1 cellular context compared by ENCODE assay signal in the genomic region with DNA sequence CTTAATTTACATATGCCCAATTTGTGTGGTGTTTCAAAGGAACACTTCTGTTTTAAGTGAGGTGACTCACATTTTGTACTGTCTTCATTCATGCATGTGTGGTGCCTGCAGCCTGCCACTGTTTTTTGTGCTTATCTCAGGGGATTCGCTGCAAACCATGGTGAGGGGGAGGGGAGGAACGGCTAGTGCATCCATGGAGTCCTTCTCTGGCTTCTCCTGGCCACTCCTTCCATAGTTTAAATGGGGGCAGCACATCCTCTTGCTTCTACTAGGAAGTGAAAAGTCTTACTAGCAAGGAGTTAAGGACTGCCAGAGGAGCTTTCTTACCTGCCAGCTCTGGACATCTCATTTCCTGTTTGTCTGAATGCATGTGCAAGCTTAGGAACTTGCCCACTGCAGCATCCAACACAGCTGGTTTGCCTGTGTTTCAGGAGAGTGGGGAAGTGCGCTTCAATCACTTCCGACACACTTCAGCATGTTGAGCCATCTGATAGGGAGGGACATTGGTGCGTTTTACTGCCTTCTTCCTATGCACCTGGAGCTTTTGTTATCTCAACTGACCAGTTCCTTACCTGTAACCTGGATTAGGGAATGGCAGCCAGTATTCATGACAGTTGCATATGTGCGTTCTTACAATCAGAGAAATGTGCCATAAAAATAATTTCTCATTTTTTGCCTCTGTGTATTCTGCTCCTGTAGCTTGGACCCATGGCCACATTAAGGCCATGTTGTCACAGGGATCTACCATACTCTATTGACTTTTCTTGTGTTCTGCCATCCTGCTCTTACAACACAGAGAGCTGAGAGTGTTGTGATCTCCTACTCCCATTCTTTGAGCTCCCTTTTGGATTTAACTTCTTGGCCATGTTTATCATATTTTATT.
TF ChIP-seq lines count a peak whose summit lies in the region.

No MANE protein-coding gene starts in this region.

TF ChIP-seq in K562, 482 proteins besides CTCF, POLR2A, EP300 and RAD21 (continued from another document and continues in another):
- TF ChIP-seq REST (CRISPR knock-in tag; IDR thresholded peaks at IDR 0.05; ENCODE audit: low read depth) (no peak), MBD1 (CRISPR knock-in tag; IDR thresholded peaks at IDR 0.05) (no peak), ZNF318 (IDR thresholded peaks at IDR 0.05; ENCODE audit: borderline replicate concordance in 1 of 2, low read depth in 1 of 2) (no peak), TAL1 (IDR thresholded peaks at IDR 0.05) (peak; percentile 62; the same call in 1 of the 2 replicates), ILF3 (IDR thresholded peaks at IDR 0.05; ENCODE audit: borderline replicate concordance) (no peak), ZEB2 (IDR thresholded peaks at IDR 0.05) (peak; percentile 92), HOXB6 (CRISPR knock-in tag; IDR thresholded peaks at IDR 0.05; ENCODE audit: borderline replicate concordance) (no peak), ZC3H4 (CRISPR knock-in tag; IDR thresholded peaks at IDR 0.05; ENCODE audit: borderline replicate concordance) (no peak), GATAD2B (IDR thresholded peaks at IDR 0.05; ENCODE audit: borderline replicate concordance) (no peak), ZNF121 (CRISPR knock-in tag; conservative IDR thresholded peaks at IDR 0.05) (no peak), MTA3 (IDR thresholded peaks at IDR 0.05; ENCODE audit: borderline replicate concordance) (peak; percentile 56), LARP7 (IDR thresholded peaks at IDR 0.05) (no peak), ZNF583 (CRISPR knock-in tag; IDR thresholded peaks at IDR 0.05) (no peak), CBX1 (IDR thresholded peaks at IDR 0.05; ENCODE audit: low read depth) (no peak), ZNF584 (CRISPR knock-in tag; IDR thresholded peaks at IDR 0.05; ENCODE audit: low read depth) (0 out of 2 replicates have a peak, but pooled peaks have one; percentile 11), ZNF696 (CRISPR knock-in tag; conservative IDR thresholded peaks at IDR 0.05) (no peak), SP2 (IDR thresholded peaks at IDR 0.05; ENCODE audit: extremely low read depth, low read depth, low read length, poor library complexity, severe bottlenecking) (no peak), FOXP1 (CRISPR knock-in tag; IDR thresholded peaks at IDR 0.05) (no peak), FOXA3 (CRISPR knock-in tag; conservative IDR thresholded peaks at IDR 0.05 in 1 of 2, IDR thresholded peaks at IDR 0.05 in 1 of 2) (no peak), FOXK1 (CRISPR knock-in tag; IDR thresholded peaks at IDR 0.05; ENCODE audit: borderline replicate concordance) (no peak)
- TF ChIP-seq, protein P1, sequence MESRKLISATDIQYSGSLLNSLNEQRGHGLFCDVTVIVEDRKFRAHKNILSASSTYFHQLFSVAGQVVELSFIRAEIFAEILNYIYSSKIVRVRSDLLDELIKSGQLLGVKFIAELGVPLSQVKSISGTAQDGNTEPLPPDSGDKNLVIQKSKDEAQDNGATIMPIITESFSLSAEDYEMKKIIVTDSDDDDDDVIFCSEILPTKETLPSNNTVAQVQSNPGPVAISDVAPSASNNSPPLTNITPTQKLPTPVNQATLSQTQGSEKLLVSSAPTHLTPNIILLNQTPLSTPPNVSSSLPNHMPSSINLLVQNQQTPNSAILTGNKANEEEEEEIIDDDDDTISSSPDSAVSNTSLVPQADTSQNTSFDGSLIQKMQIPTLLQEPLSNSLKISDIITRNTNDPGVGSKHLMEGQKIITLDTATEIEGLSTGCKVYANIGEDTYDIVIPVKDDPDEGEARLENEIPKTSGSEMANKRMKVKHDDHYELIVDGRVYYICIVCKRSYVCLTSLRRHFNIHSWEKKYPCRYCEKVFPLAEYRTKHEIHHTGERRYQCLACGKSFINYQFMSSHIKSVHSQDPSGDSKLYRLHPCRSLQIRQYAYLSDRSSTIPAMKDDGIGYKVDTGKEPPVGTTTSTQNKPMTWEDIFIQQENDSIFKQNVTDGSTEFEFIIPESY (CRISPR knock-in tag; IDR thresholded peaks at IDR 0.05) = no peak
- TF ChIP-seq, protein P2, sequence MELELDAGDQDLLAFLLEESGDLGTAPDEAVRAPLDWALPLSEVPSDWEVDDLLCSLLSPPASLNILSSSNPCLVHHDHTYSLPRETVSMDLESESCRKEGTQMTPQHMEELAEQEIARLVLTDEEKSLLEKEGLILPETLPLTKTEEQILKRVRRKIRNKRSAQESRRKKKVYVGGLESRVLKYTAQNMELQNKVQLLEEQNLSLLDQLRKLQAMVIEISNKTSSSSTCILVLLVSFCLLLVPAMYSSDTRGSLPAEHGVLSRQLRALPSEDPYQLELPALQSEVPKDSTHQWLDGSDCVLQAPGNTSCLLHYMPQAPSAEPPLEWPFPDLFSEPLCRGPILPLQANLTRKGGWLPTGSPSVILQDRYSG (tag; conservative IDR thresholded peaks at IDR 0.05; ENCODE audit: low read depth) = 0 out of 2 replicates have a peak, but pooled peaks have one; percentile 39
- TF ChIP-seq, protein P3, sequence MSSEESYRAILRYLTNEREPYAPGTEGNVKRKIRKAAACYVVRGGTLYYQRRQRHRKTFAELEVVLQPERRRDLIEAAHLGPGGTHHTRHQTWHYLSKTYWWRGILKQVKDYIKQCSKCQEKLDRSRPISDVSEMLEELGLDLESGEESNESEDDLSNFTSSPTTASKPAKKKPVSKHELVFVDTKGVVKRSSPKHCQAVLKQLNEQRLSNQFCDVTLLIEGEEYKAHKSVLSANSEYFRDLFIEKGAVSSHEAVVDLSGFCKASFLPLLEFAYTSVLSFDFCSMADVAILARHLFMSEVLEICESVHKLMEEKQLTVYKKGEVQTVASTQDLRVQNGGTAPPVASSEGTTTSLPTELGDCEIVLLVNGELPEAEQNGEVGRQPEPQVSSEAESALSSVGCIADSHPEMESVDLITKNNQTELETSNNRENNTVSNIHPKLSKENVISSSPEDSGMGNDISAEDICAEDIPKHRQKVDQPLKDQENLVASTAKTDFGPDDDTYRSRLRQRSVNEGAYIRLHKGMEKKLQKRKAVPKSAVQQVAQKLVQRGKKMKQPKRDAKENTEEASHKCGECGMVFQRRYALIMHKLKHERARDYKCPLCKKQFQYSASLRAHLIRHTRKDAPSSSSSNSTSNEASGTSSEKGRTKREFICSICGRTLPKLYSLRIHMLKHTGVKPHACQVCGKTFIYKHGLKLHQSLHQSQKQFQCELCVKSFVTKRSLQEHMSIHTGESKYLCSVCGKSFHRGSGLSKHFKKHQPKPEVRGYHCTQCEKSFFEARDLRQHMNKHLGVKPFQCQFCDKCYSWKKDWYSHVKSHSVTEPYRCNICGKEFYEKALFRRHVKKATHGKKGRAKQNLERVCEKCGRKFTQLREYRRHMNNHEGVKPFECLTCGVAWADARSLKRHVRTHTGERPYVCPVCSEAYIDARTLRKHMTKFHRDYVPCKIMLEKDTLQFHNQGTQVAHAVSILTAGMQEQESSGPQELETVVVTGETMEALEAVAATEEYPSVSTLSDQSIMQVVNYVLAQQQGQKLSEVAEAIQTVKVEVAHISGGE (CRISPR knock-in tag; IDR thresholded peaks at IDR 0.05) = no peak
- TF ChIP-seq, protein P4, sequence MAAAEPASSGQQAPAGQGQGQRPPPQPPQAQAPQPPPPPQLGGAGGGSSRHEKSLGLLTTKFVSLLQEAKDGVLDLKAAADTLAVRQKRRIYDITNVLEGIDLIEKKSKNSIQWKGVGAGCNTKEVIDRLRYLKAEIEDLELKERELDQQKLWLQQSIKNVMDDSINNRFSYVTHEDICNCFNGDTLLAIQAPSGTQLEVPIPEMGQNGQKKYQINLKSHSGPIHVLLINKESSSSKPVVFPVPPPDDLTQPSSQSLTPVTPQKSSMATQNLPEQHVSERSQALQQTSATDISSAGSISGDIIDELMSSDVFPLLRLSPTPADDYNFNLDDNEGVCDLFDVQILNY (CRISPR knock-in tag; IDR thresholded peaks at IDR 0.05) = no peak
- TF ChIP-seq, protein P5, sequence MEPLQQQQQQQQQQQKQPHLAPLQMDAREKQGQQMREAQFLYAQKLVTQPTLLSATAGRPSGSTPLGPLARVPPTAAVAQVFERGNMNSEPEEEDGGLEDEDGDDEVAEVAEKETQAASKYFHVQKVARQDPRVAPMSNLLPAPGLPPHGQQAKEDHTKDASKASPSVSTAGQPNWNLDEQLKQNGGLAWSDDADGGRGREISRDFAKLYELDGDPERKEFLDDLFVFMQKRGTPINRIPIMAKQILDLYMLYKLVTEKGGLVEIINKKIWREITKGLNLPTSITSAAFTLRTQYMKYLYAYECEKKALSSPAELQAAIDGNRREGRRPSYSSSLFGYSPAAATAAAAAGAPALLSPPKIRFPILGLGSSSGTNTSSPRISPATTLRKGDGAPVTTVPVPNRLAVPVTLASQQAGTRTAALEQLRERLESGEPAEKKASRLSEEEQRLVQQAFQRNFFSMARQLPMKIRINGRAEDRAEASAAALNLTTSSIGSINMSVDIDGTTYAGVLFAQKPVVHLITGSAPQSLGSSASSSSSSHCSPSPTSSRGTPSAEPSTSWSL (CRISPR knock-in tag; IDR thresholded peaks at IDR 0.05; ENCODE audit: borderline replicate concordance) = no peak
